Comparison of ENCODE assay signal across 30 cellular contexts in genomic region chr9:135403733-135404450, GRCh38.
"Had no signal": no experiment of that assay in that cellular context is flagged by ENCODE, and none has a peak within 500 bp of the region (broad histone marks: within the 10 kb centered on the region; RNA-seq: fewer than 3 reads in every experiment).

No MANE protein-coding gene starts in this region.

- H3K4me1 ChIP-seq: left lung, suprapubic skin, tibial artery, upper lobe of right lung had no signal

- H3K36me3 ChIP-seq: brain microvascular endothelial cell, left lung, suprapubic skin, tibial artery, upper lobe of right lung, WERI-Rb-1 had no signal

- H3K27me3 ChIP-seq: brain microvascular endothelial cell, upper lobe of right lung had no signal

- H3K4me3 ChIP-seq: left lung, lung, skin epidermis, suprapubic skin, tibial artery, upper lobe of right lung had no signal

- ATAC-seq: activated CD4-positive, CD25-positive, alpha-beta regulatory T cell treated with anti-CD3 and anti-CD28 coated beads, Interleukin-2, amount 50 U/mL, for 24 hours; effector memory CD8-positive, alpha-beta T cell; left lung; natural killer cell treated with Interleukin-12 subunit alpha and Interleukin-12 subunit beta and Interleukin-15 and Interleukin-18, amount 100 ng/mL, for 72 hours; sciatic nerve; upper lobe of right lung had no signal

- DNase-seq: activated CD4-positive, alpha-beta memory T cell treated with anti-CD3 and anti-CD28 coated beads for 36 hours; activated CD4-positive, alpha-beta T cell treated with anti-CD3 and anti-CD28 coated beads for 48 hours; activated CD8-positive, alpha-beta memory T cell treated with anti-CD3 and anti-CD28 coated beads, Interleukin-2, amount 50 U/mL, for 4 hours; activated effector memory CD4-positive, alpha-beta T cell treated with anti-CD3 and anti-CD28 coated beads, Interleukin-2, amount 50 U/mL, for 16 hours; activated naive CD4-positive, alpha-beta T cell treated with anti-CD3 and anti-CD28 coated beads for 36 hours; activated naive CD8-positive, alpha-beta T cell treated with anti-CD3 and anti-CD28 coated beads, Interleukin-2, amount 10 ng/mL, durations not matched to agents 7 days and 5 days; activated T-cell treated with anti-CD3 and anti-CD28 coated beads, Interleukin-2, amount 50 U/mL, for 1 hour; brain microvascular endothelial cell; caudate nucleus; cortex of kidney; effector memory CD8-positive, alpha-beta T cell; erythroblast; head of caudate nucleus; kidney glomerular epithelial cell; mesendoderm; stimulated activated CD4-positive, alpha-beta T cell treated with anti-CD3 and anti-CD28 coated beads, Interleukin-12 subunit alpha, Interleukin-12 subunit beta, amount 100 ng/mL, for 4 hours; stimulated activated CD4-positive, alpha-beta T cell treated with anti-CD3 and anti-CD28 coated beads, Interleukin-4, amount 100 ng/mL, for 24 hours; stimulated activated CD8-positive, alpha-beta memory T cell treated with anti-CD3 and anti-CD28 coated beads, Interleukin-4, amount 100 ng/mL, for 48 hours; stimulated activated naive CD4-positive, alpha-beta T cell; T-helper 9 cell; tibial artery; upper lobe of right lung; WERI-Rb-1 had no signal

- H3K9me3 ChIP-seq: left lung, suprapubic skin, tibial artery, upper lobe of right lung had no signal

- H3K27ac ChIP-seq: brain microvascular endothelial cell, left lung, skin epidermis, suprapubic skin, tibial artery, upper lobe of right lung, WERI-Rb-1 had no signal
